14 cellular contexts compared by ENCODE assay signal in the genomic region with DNA sequence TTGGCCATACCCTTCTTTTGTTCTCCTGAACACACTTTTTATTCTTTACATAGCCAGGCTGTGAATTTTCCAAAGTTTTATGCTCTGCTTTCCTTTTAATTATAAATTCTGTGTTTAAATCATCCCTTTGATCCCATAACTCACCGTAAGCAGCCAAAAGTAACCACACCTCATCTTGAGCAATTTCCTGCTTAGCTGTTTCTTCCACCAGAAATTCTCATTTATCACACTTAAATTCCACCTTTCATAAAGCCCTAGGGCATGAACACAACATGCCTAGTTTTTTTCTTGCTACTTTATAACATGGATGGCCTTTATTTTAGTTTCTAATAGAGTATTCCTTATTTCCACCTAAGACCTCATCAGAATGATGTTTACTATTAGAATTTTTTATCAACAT.
DNase-seq lines count a peak whose midpoint lies in the region; TF ChIP-seq lines count a peak whose summit lies in the region.
"Had no signal": no experiment of that assay in that cellular context is flagged by ENCODE, and none has a peak within 500 bp of the region (broad histone marks: within the 10 kb centered on the region; RNA-seq: fewer than 3 reads in every experiment).

No MANE protein-coding gene starts in this region.

- TF ChIP-seq CTCF in MCF 10A (IDR thresholded peaks at IDR 0.05; ENCODE audit: unreplicated experiment) (no peak), breast epithelium (IDR thresholded peaks at IDR 0.05) (no peak), astrocyte of the spinal cord (IDR thresholded peaks at IDR 0.05; ENCODE audit: low read depth, low read length) (no peak), fibroblast of pulmonary artery (IDR thresholded peaks at IDR 0.05; ENCODE audit: low read length, missing control alignments) (no peak), neural progenitor cell (IDR thresholded peaks at IDR 0.05) (no peak)

- H3K4me1 Mint-ChIP-seq in MCF 10A (ENCODE audit: insufficient read depth, unreplicated experiment) (peaks cover 12% of the 10 kb centered on the region), neural progenitor cell (peaks cover 13% of the 10 kb centered on the region)

- H3K9me3 ChIP-seq in breast epithelium (no peaks in the 10 kb centered on the region), GM23248 (ENCODE audit: low read depth) (no peaks in the 10 kb centered on the region), neural progenitor cell (ENCODE audit: low read depth) (no peaks in the 10 kb centered on the region)

- intact Hi-C loops in MCF 10A (cut with micrococcal nuclease): no loop called here
- intact Hi-C loops in breast epithelium (cut with DNase I; ENCODE audit: low total_unique reads): no loop called here

- no TSS peak for BruUV-seq in MCF 10A (replicated peaks; lab: Mats Ljungman, UMichigan)

- H3K9ac ChIP-seq in GM23248 (no peak overlapping the region), neural progenitor cell (no peak overlapping the region)

- no peaks in the 10 kb centered on the region for H3F3A ChIP-seq in GM23248 (ENCODE audit: insufficient read depth)
- no peaks in the 10 kb centered on the region for H3F3A ChIP-seq in neural progenitor cell (ENCODE audit: low read depth)

- CTCF ChIA-PET in MCF 10A (lab: Yijun Ruan, JAX): no interaction called here

- no peaks in the 10 kb centered on the region for H3K79me2 ChIP-seq in GM23248 (ENCODE audit: insufficient read depth)
- H3K79me2 ChIP-seq in neural progenitor cell (ENCODE audit: low read depth): no peaks in the 10 kb centered on the region

- H3K36me3 Mint-ChIP-seq in MCF 10A (ENCODE audit: insufficient read depth, unreplicated experiment) (no peaks in the 10 kb centered on the region), neural progenitor cell (no peaks in the 10 kb centered on the region)

- H3K4me3 ChIP-seq in breast epithelium (no peak overlapping the region), astrocyte of the spinal cord (ENCODE audit: low read depth, low read length) (no peak overlapping the region), fibroblast of pulmonary artery (replicated peaks; ENCODE audit: low read depth, low read length) (no peak overlapping the region), GM23248 (no peak overlapping the region), neural progenitor cell (no peak overlapping the region)

- no peaks in the 10 kb centered on the region for H4K20me1 ChIP-seq in GM23248 (ENCODE audit: insufficient read depth)
- H4K20me1 ChIP-seq in neural progenitor cell (ENCODE audit: low read depth): no peaks in the 10 kb centered on the region

- H3K9me3 Mint-ChIP-seq in MCF 10A (ENCODE audit: unreplicated experiment) (no peaks in the 10 kb centered on the region), neural progenitor cell (no peaks in the 10 kb centered on the region)

- H3K36me3 ChIP-seq in breast epithelium: no peaks in the 10 kb centered on the region
- no peaks in the 10 kb centered on the region for H3K36me3 ChIP-seq in GM23248 (ENCODE audit: low read depth)
- no peaks in the 10 kb centered on the region for H3K36me3 ChIP-seq in neural progenitor cell

- 11 to 20% methylated on average over 1 of the region's 1 CpG for WGBS in GM23248 (ENCODE audit: low coverage in 1 of 2, low lambda C conversion rate in 2 of 2, missing lambda C conversion rate in 2 of 2), 2 experiments

- H3K4me1 ChIP-seq in breast epithelium (no peaks in the 10 kb centered on the region), GM23248 (ENCODE audit: insufficient read depth) (no peaks in the 10 kb centered on the region), neural progenitor cell (no peaks in the 10 kb centered on the region)

- POLR2A ChIA-PET in MCF 10A (lab: Yijun Ruan, JAX): interaction anchor here (0.7 to 1.3 kb wide), 3 partner anchors 10 to 38 kb away, joined by 3 to 4 read pairs (median 3); no protein-coding TSS in a partner anchor

- in situ Hi-C loops in astrocyte of the spinal cord (cut with HindIII; ENCODE audit: low sequenced_read_pairs): no loop called here
- in situ Hi-C loops in GM23248 (cut with MboI): no loop called here

- H3K27me3 ChIP-seq in breast epithelium: no peaks in the 10 kb centered on the region
- no peaks in the 10 kb centered on the region for H3K27me3 ChIP-seq in GM23248 (replicated peaks; ENCODE audit: insufficient read depth)
- no peaks in the 10 kb centered on the region for H3K27me3 ChIP-seq in neural progenitor cell

- no peak for TF ChIP-seq POLR2A in breast epithelium (IDR thresholded peaks at IDR 0.05)

- H3K27me3 Mint-ChIP-seq in MCF 10A (ENCODE audit: insufficient read depth, unreplicated experiment) (no peaks in the 10 kb centered on the region), neural progenitor cell (ENCODE audit: insufficient read depth, low read depth) (no peaks in the 10 kb centered on the region)

- no peak overlapping the region for H3K4me2 ChIP-seq in GM23248 (ENCODE audit: unreplicated experiment)
- no peak overlapping the region for H3K4me2 ChIP-seq in neural progenitor cell

- peak; percentile 46 for DNase-seq in MCF 10A (ENCODE audit: unreplicated experiment)
- no peak for DNase-seq in breast epithelium (ENCODE audit: low spot score in 2 of 2)
- DNase-seq in astrocyte of the spinal cord (ENCODE audit: low read depth, low spot score): peak; percentile 16
- DNase-seq in fibroblast of pulmonary artery (ENCODE audit: low read depth): peak; percentile 37
- no peak for DNase-seq in activated CD4-positive, alpha-beta T cell treated with anti-CD3 and anti-CD28 coated beads for 48 hours
- no peak for DNase-seq in stimulated activated CD4-positive, alpha-beta T cell treated with anti-CD3 and anti-CD28 coated beads, Interleukin-4, amount 100 ng/mL, for 24 hours
- DNase-seq in GM23248: no peak
- no peak for DNase-seq in neural progenitor cell (ENCODE audit: low spot score)
- DNase-seq: NCI-H1105 treated with DMSO at 0.1 percent for 48 hours, NCI-H187 treated with DMSO at 0.1 percent for 48 hours, NCI-H2171, NCI-H774, SHP77 treated with DMSO at 0.1 percent for 48 hours had no signal

- no peaks in the 10 kb centered on the region for H3K9me2 ChIP-seq in GM23248 (ENCODE audit: insufficient read depth)

- H3K27ac Mint-ChIP-seq in MCF 10A (ENCODE audit: low read depth, unreplicated experiment) (peak overlapping the region; percentile 87), neural progenitor cell (no peak overlapping the region)

- H3K27ac ChIP-seq in breast epithelium: no peak overlapping the region
- no peak overlapping the region for H3K27ac ChIP-seq in GM23248
- no peak overlapping the region for H3K27ac ChIP-seq in neural progenitor cell
- H3K27ac ChIP-seq: C4-2B had no signal

- H2AFZ ChIP-seq in GM23248 (no peak overlapping the region), neural progenitor cell (replicated peaks) (no peak overlapping the region)

- H3K4me3 Mint-ChIP-seq in MCF 10A (ENCODE audit: unreplicated experiment) (peak overlapping the region; percentile 4), neural progenitor cell (no peak overlapping the region)

Comparison
In these comparisons a context has a peak if more than half of its experiments do, and no peak if none do; other contexts are left out.
1. DNase-seq: peak in MCF 10A (single experiment), astrocyte of the spinal cord (single experiment) and fibroblast of pulmonary artery (single experiment); none in breast epithelium (0 of 2), activated CD4-positive, alpha-beta T cell treated with anti-CD3 and anti-CD28 coated beads for 48 hours (single experiment), stimulated activated CD4-positive, alpha-beta T cell treated with anti-CD3 and anti-CD28 coated beads, Interleukin-4, amount 100 ng/mL, for 24 hours (single experiment), GM23248 (single experiment) and neural progenitor cell (single experiment).